In the genomic region with DNA sequence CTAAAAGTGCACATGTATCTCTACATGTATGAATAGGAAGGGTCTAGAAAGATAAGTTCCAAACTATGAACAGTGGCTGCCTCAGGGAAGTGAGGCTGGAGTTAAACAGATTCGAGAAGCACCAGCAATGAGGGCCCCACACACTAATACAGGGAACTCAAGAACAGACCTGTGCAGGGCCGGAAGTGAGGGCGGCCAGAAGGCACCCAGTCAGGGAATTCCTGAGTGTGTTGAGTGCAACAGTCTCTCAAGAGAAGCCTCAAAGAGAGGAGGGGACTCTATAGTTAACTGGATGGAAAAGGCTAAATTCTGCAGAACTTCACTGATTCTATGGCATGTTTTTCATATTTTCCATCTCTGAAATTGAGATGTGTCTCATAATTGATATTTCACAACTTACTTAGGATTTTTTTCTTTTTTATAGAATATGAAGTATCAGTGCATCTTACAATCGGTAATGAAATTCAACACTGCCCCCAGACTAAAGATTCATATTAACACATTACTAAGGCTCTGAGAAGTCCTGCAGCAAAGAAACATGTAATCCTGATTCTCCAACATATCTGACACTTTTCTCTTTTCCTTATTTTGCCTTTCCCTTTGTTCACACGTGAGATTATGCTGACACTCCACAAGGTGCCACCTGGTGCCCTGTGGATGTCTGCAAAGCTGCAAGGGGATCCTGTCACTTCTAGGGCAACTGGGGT, we compare ENCODE assay signal across 1 cellular context.
TF ChIP-seq lines count a peak whose summit lies in the region.

No MANE protein-coding gene starts in this region.

TF ChIP-seq in GM12878, 131 proteins besides CTCF, POLR2A, EP300 and RAD21:
- no peak for TF ChIP-seq RUNX3 (IDR thresholded peaks at IDR 0.05; ENCODE audit: low read length)
- no peak for TF ChIP-seq MYC (IDR thresholded peaks at IDR 0.05; ENCODE audit: insufficient read depth, insufficient read length, insufficient replicate concordance, low read length, severe bottlenecking)
- no peak for TF ChIP-seq IRF3 (IDR thresholded peaks at IDR 0.05)
- TF ChIP-seq, protein P1, sequence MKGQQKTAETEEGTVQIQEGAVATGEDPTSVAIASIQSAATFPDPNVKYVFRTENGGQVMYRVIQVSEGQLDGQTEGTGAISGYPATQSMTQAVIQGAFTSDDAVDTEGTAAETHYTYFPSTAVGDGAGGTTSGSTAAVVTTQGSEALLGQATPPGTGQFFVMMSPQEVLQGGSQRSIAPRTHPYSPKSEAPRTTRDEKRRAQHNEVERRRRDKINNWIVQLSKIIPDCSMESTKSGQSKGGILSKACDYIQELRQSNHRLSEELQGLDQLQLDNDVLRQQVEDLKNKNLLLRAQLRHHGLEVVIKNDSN (IDR thresholded peaks at IDR 0.05; ENCODE audit: borderline replicate concordance, extremely low read length, insufficient read depth, low read depth, low read length) = no peak
- no peak for TF ChIP-seq USF2 (IDR thresholded peaks at IDR 0.05; ENCODE audit: borderline replicate concordance, low read depth, low read length)
- TF ChIP-seq HDAC6 (IDR thresholded peaks at IDR 0.05; ENCODE audit: unreplicated experiment) = no peak
- TF ChIP-seq IKZF1 (conservative IDR thresholded peaks at IDR 0.05) = no peak
- no peak for TF ChIP-seq ZNF217 (IDR thresholded peaks at IDR 0.05)
- TF ChIP-seq MYB (IDR thresholded peaks at IDR 0.05; ENCODE audit: borderline replicate concordance, low read depth, low read length) = no peak
- no peak for TF ChIP-seq LARP7 (IDR thresholded peaks at IDR 0.05)
- no peak for TF ChIP-seq POLR2AphosphoS2 (IDR thresholded peaks at IDR 0.05; ENCODE audit: low read depth, low read length)
- TF ChIP-seq ATF3 (IDR thresholded peaks at IDR 0.05; ENCODE audit: borderline replicate concordance, extremely low read depth, low read depth, low read length) = no peak
